ENCODE assay signal across 8 cellular contexts in the genomic region with DNA sequence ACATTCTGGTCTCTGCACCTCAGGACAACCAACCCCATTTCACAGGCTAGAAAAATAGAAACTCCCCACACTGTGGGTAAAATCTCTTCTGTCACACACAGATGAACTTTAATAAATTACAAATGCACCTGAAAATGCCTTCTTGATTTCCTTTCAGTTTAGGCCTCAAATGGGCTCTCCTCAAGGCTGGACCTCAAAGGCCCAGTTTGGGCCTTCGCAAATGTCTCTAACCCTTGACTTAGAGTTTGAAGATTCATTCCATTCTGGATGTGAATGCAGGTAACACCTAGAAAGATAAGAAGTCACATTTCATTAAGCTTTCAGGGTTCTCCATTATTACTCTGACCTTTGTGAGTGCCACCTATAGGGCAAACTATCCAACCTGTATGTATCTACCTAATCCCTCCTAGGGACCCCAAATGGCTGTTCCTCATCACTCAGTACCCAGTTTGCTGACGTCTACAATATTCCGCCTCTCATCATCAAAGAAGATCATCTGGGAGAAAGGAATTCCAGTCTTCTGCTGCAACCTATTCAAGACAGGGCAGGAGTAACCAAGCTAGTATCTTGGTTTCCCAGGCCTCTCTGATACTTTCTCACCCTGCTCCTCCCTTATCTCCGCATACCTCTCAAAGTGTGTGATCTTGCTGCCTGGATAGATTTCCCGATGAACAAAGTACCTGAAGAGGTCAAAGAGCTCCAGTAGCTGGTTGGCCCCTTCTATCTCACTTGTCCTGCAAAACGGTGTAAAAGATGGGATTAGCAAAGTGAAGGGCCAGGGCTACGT. TPM values are rescaled to one million over a fixed set of nuclear protein-coding genes. Genes with fewer than 3 reads are reported as not detected.
DNase-seq lines count a peak whose midpoint lies in the region; ATAC-seq and TF ChIP-seq lines count a peak whose summit lies in the region.

No MANE protein-coding gene starts in this region.

- intact Hi-C loops in esophagus squamous epithelium (cut with DNase I), result no loop called here

- H3K27me3 ChIP-seq in SJSA1 (replicated peaks) (no peaks in the 10 kb centered on the region), esophagus squamous epithelium (no peaks in the 10 kb centered on the region)

- peak overlapping the region; percentile 77 for H3K9ac ChIP-seq in ES-I3 (ENCODE audit: low read depth, low read length)

- peaks cover 9% of the 10 kb centered on the region for H3K36me3 Mint-ChIP-seq in progenitor cell of endocrine pancreas (ENCODE audit: insufficient read depth)

- peak overlapping the region; percentile 92 for H3K4me3 Mint-ChIP-seq in progenitor cell of endocrine pancreas (ENCODE audit: low read depth)

- DNase-seq in SJSA1 (ENCODE audit: low read depth in 1 of 2, low spot score in 2 of 2), result no peak
- DNase-seq in esophagus squamous epithelium (lab: John Stamatoyannopoulos, UW), result no peak
- DNase-seq in progenitor cell of endocrine pancreas (ENCODE audit: low spot score, unreplicated experiment), result no peak
- no peak for DNase-seq in Ammon's horn (ENCODE audit: low spot score)
- DNase-seq in NCI-H146 (lab: John Stamatoyannopoulos, UW), result no peak
- DNase-seq in NCI-H2107 (lab: John Stamatoyannopoulos, UW), result no peak

- ATAC-seq in GM18909 (IDR thresholded peaks at IDR 0.05; ENCODE audit: poor library complexity, unreplicated experiment), result no peak

- H3K4me1 ChIP-seq in ES-I3 (ENCODE audit: insufficient read depth, low read length) (peaks cover 4% of the 10 kb centered on the region; the same call in 1 of the 2 replicates), SJSA1 (replicated peaks) (peaks cover 13% of the 10 kb centered on the region), esophagus squamous epithelium (peaks cover 0 to 47% (median 19%) of the 10 kb centered on the region in 3 donors)

- H3K27me3 Mint-ChIP-seq in progenitor cell of endocrine pancreas, result no peaks in the 10 kb centered on the region

- H3K36me3 ChIP-seq in ES-I3 (ENCODE audit: insufficient read depth, low read length) (peaks cover 7% of the 10 kb centered on the region; the same call in 1 of the 2 replicates), SJSA1 (peaks cover 56% of the 10 kb centered on the region), esophagus squamous epithelium (peaks cover 4 to 46% (median 9%) of the 10 kb centered on the region in 3 donors)

- H3K9me3 ChIP-seq in ES-I3 (ENCODE audit: control insufficient read depth, insufficient read depth, low read length) (no peaks in the 10 kb centered on the region), SJSA1 (replicated peaks) (no peaks in the 10 kb centered on the region), esophagus squamous epithelium (no peaks in the 10 kb centered on the region)

- no peaks in the 10 kb centered on the region for H3K9me3 Mint-ChIP-seq in progenitor cell of endocrine pancreas (ENCODE audit: low read depth)

- no peak for TF ChIP-seq CTCF in esophagus squamous epithelium (IDR thresholded peaks at IDR 0.05)
- no peak for TF ChIP-seq CTCF in progenitor cell of endocrine pancreas (IDR thresholded peaks at IDR 0.05; ENCODE audit: unreplicated experiment)

- H3K27ac ChIP-seq in SJSA1, result no peak overlapping the region; the same call in 1 of the 2 replicates
- peak overlapping the region; percentile 97 to 99 (median 98) for H3K27ac ChIP-seq in esophagus squamous epithelium

- H3K4me1 Mint-ChIP-seq in progenitor cell of endocrine pancreas (ENCODE audit: low read depth), result peaks cover 22% of the 10 kb centered on the region

- TF ChIP-seq POLR2A in esophagus squamous epithelium (IDR thresholded peaks at IDR 0.05), result no peak

- peak overlapping the region; percentile 97 for H3K27ac Mint-ChIP-seq in progenitor cell of endocrine pancreas

- peak overlapping the region; percentile 62 for H3K4me3 ChIP-seq in SJSA1
- peak overlapping the region in 2 of 4 donors; percentile 82 to 83 for H3K4me3 ChIP-seq in esophagus squamous epithelium

- 86 to 94% methylated on average over 7 of the region's 7 CpGs for WGBS in esophagus squamous epithelium, 2 donors

RNA-seq across cellular contexts. Expression of a gene that starts 0.8 kb away (rescaled TPM):
- total RNA-seq in SJSA1 (2014; rRNA removed; shearing (Covaris generic)), result 23.0 and 29.9 TPM in 2 replicates
- total RNA-seq in esophagus squamous epithelium (10 to 100 TPM; 23.6 to 80.7 (median 62.8) TPM), progenitor cell of endocrine pancreas (53.7 and 54.3 TPM in 2 replicates)

RNA-seq across cellular contexts. Expression of a gene that starts 1.8 kb away (rescaled TPM):
- 13.6 and 30.8 TPM in 2 replicates for total RNA-seq in SJSA1 (2014; rRNA removed; shearing (Covaris generic))
- 10 to 100 TPM in 2 of 4 donors, 1 to 10 TPM in 2; 1.4 to 12.4 (median 8.6) TPM for total RNA-seq in esophagus squamous epithelium
- total RNA-seq in progenitor cell of endocrine pancreas, result 15.2 and 17.7 TPM in 2 replicates

RNA-seq across cellular contexts. Expression of a gene that starts 8.6 kb away (rescaled TPM):
- total RNA-seq in SJSA1 (2014; rRNA removed; shearing (Covaris generic)), result not detected in 2 replicates
- total RNA-seq in esophagus squamous epithelium (not detected), progenitor cell of endocrine pancreas (0.29 TPM in 1 of 2 replicates, not detected in the other)

RNA-seq across cellular contexts. Expression of a gene that starts 18.1 kb away (rescaled TPM):
- 234 and 316 TPM in 2 replicates for total RNA-seq in SJSA1 (2014; rRNA removed; shearing (Covaris generic))
- total RNA-seq in esophagus squamous epithelium, result 100 to 1,000 TPM in 3 of 4 donors, 10 to 100 TPM in 1; 93.1 to 182 (median 121) TPM
- total RNA-seq in progenitor cell of endocrine pancreas, result 161 TPM in 2 replicates

RNA-seq across cellular contexts. Expression of a gene that starts 18.7 kb away (rescaled TPM):
- 46.1 and 64.8 TPM in 2 replicates for total RNA-seq in SJSA1 (2014; rRNA removed; shearing (Covaris generic))
- total RNA-seq in esophagus squamous epithelium, result 10 to 100 TPM; 18.5 to 47.7 (median 33.1) TPM
- total RNA-seq in progenitor cell of endocrine pancreas, result 73.6 and 86.2 TPM in 2 replicates
